ENCODE assay signal across 24 cellular contexts in genomic region chr9:16145196-16145950, GRCh38.
DNase-seq lines count a peak whose midpoint lies in the region; ATAC-seq and TF ChIP-seq lines count a peak whose summit lies in the region.
"Had no signal": no experiment of that assay in that cellular context is flagged by ENCODE, and none has a peak within 500 bp of the region (broad histone marks: within the 10 kb centered on the region; RNA-seq: fewer than 3 reads in every experiment).

No MANE protein-coding gene starts in this region.

- no peaks in the 10 kb centered on the region for H3K9me3 ChIP-seq in breast epithelium
- no peaks in the 10 kb centered on the region for H3K9me3 ChIP-seq in uterus
- H3K9me3 ChIP-seq: vagina had no signal

- CTCF ChIA-PET in MCF 10A (lab: Yijun Ruan, JAX): interaction anchor here (0.6 kb wide), 3 partner anchors 32 to 176 kb away, joined by 3 to 4 read pairs (median 4); no protein-coding TSS in a partner anchor

- no TSS peak for BruUV-seq in MCF 10A (replicated peaks; lab: Mats Ljungman, UMichigan)

- TF ChIP-seq CTCF in MCF 10A (IDR thresholded peaks at IDR 0.05; ENCODE audit: unreplicated experiment) (no peak), breast epithelium (IDR thresholded peaks at IDR 0.05) (no peak), uterus (IDR thresholded peaks at IDR 0.05) (no peak)

- TF ChIP-seq POLR2A in breast epithelium (IDR thresholded peaks at IDR 0.05) (no peak), uterus (IDR thresholded peaks at IDR 0.05) (no peak)

- no peak overlapping the region for H3K27ac ChIP-seq in breast epithelium
- H3K27ac ChIP-seq in uterus: peak overlapping the region; percentile 84 to 89
- H3K27ac ChIP-seq: PC-9, vagina had no signal

- H3K9me3 Mint-ChIP-seq in MCF 10A (ENCODE audit: unreplicated experiment): no peaks in the 10 kb centered on the region
- H3K9me3 Mint-ChIP-seq: activated naive CD4-positive, alpha-beta T cell treated with anti-CD3 and anti-CD28 coated beads for 36 hours; natural killer cell treated with Interleukin-12 subunit alpha and Interleukin-12 subunit beta and Interleukin-15 and Interleukin-18, amount 100 ng/mL, for 72 hours had no signal

- H3K27me3 Mint-ChIP-seq in MCF 10A (ENCODE audit: insufficient read depth, unreplicated experiment): no peaks in the 10 kb centered on the region
- H3K27me3 Mint-ChIP-seq: brain; CD4-positive, CD25-positive, alpha-beta regulatory T cell; IgD-negative memory B cell; stimulated activated naive CD8-positive, alpha-beta T cell treated with anti-CD3 and anti-CD28 coated beads, Interleukin-15, Interleukin-2, amounts not matched to agents 100 ng/mL and 50 ng/mL, for 24 hours had no signal

- DNase-seq in MCF 10A (ENCODE audit: unreplicated experiment) (no peak), breast epithelium (ENCODE audit: low spot score in 2 of 2) (no peak), SK-N-DZ (ENCODE audit: low spot score) (peak; percentile 44), medulla oblongata (ENCODE audit: extremely low spot score) (peak; percentile 52), uterus (peak in 1 of 2 donors; percentile 58), amniotic stem cell (lab: John Stamatoyannopoulos, UW) (no peak), HPDE6-E6E7 (ENCODE audit: extremely low spot score) (no peak)
- DNase-seq: ACHN; activated CD4-positive, alpha-beta T cell treated with anti-CD3 and anti-CD28 coated beads, Interleukin-2, amount 50 U/mL, for 1 hour; activated naive CD4-positive, alpha-beta T cell treated with anti-CD3 and anti-CD28 coated beads for 36 hours; activated T-cell treated with anti-CD3 and anti-CD28 coated beads for 4 hours; CD4-positive, CD25-positive, alpha-beta regulatory T cell; MV-4-11; NCI-H1930; PC-9; retina; SW 1271 had no signal

- no peaks in the 10 kb centered on the region for H3K36me3 Mint-ChIP-seq in MCF 10A (ENCODE audit: insufficient read depth, unreplicated experiment)
- H3K36me3 Mint-ChIP-seq: brain; CD4-positive, CD25-positive, alpha-beta regulatory T cell; IgD-negative memory B cell; natural killer cell treated with Interleukin-12 subunit alpha and Interleukin-12 subunit beta and Interleukin-15 and Interleukin-18, amount 100 ng/mL, for 72 hours had no signal

- H3K4me1 ChIP-seq in breast epithelium: no peaks in the 10 kb centered on the region
- peaks cover 0 to 6% of the 10 kb centered on the region in 2 donors for H3K4me1 ChIP-seq in uterus

- H3K27ac Mint-ChIP-seq in MCF 10A (ENCODE audit: low read depth, unreplicated experiment): peak overlapping the region; percentile 80
- H3K27ac Mint-ChIP-seq: activated naive CD4-positive, alpha-beta T cell treated with anti-CD3 and anti-CD28 coated beads for 36 hours; CD4-positive, CD25-positive, alpha-beta regulatory T cell; natural killer cell treated with Interleukin-12 subunit alpha and Interleukin-12 subunit beta and Interleukin-15 and Interleukin-18, amount 100 ng/mL, for 72 hours; stimulated activated naive CD8-positive, alpha-beta T cell treated with anti-CD3 and anti-CD28 coated beads, Interleukin-15, Interleukin-2, amounts not matched to agents 100 ng/mL and 50 ng/mL, for 24 hours had no signal

- H3K4me3 ChIP-seq in breast epithelium: no peak overlapping the region
- H3K4me3 ChIP-seq in uterus: no peak overlapping the region
- H3K4me3 ChIP-seq: lung, PC-9, vagina had no signal

- H3K27me3 ChIP-seq in breast epithelium (no peaks in the 10 kb centered on the region), uterus (no peaks in the 10 kb centered on the region)
- H3K27me3 ChIP-seq: vagina had no signal

- ATAC-seq in HG03354 (IDR thresholded peaks at IDR 0.05; ENCODE audit: poor library complexity, severe bottlenecking, unreplicated experiment): no peak
- ATAC-seq: natural killer cell treated with Interleukin-12 subunit alpha and Interleukin-12 subunit beta and Interleukin-15 and Interleukin-18, amount 100 ng/mL, for 72 hours had no signal

- H3K36me3 ChIP-seq in breast epithelium: no peaks in the 10 kb centered on the region
- H3K36me3 ChIP-seq in uterus: no peaks in the 10 kb centered on the region
- H3K36me3 ChIP-seq: vagina had no signal

- H3K4me3 Mint-ChIP-seq in MCF 10A (ENCODE audit: unreplicated experiment): no peak overlapping the region
- H3K4me3 Mint-ChIP-seq: activated naive CD4-positive, alpha-beta T cell treated with anti-CD3 and anti-CD28 coated beads for 36 hours; brain; CD4-positive, CD25-positive, alpha-beta regulatory T cell; natural killer cell treated with Interleukin-12 subunit alpha and Interleukin-12 subunit beta and Interleukin-15 and Interleukin-18, amount 100 ng/mL, for 72 hours; stimulated activated naive CD8-positive, alpha-beta T cell treated with anti-CD3 and anti-CD28 coated beads, Interleukin-15, Interleukin-2, amounts not matched to agents 100 ng/mL and 50 ng/mL, for 24 hours had no signal

- POLR2A ChIA-PET in MCF 10A (lab: Yijun Ruan, JAX): interaction anchor here (1.0 kb wide), 1 partner anchor 412 kb away, joined by 3 read pairs; no protein-coding TSS in a partner anchor

- intact Hi-C loops in MCF 10A (cut with micrococcal nuclease) (no loop called here), breast epithelium (cut with DNase I; ENCODE audit: low total_unique reads) (no loop called here), uterus (cut with DNase I; ENCODE audit: low total_unique reads) (no loop called here)

- H3K4me1 Mint-ChIP-seq in MCF 10A (ENCODE audit: insufficient read depth, unreplicated experiment): peaks cover 17% of the 10 kb centered on the region
- H3K4me1 Mint-ChIP-seq: CD4-positive, CD25-positive, alpha-beta regulatory T cell; IgD-negative memory B cell had no signal

Comparison
In these comparisons a context has a peak if more than half of its experiments do, and no peak if none do; other contexts are left out.
1. DNase-seq: peak in SK-N-DZ (single experiment) and medulla oblongata (single experiment); none in MCF 10A (single experiment), breast epithelium (0 of 2), amniotic stem cell (single experiment) and HPDE6-E6E7 (single experiment).
2. H3K27ac ChIP-seq: peak in uterus (2 of 2); none in breast epithelium (0 of 2).